ENCODE assay signal across 19 cellular contexts in the genomic region with DNA sequence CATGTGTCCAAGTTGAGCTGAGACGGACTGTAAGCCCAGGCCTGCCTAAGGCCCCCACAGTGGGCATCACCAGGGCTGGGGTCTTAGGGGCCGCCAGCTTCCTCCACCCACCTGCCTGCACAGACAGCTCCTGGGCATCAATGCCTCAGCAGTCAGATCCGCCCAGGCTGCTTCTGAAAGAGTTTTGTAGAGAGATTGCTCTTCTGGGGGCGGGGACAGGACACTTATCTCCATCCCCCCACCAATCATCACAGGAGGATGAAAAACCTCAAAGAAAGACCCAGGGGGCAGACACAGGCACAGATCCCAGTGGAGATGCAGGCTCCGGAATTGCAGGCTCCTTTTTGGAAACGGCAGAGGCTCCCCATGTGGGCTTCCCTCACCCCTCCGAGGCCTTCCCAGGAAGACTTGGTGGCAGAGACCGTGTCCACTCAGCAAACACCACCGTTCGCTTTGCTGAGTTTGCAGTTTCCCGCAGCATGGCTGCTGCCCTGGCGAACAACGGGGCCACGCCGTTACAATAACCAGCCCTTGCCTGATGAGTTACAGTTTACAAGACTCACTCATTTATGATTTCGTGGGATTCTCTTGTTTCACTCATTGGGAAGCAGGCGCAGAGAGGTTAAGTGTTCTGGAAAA.
DNase-seq lines count a peak whose midpoint lies in the region; ATAC-seq and TF ChIP-seq lines count a peak whose summit lies in the region.
"Had no signal": no experiment of that assay in that cellular context is flagged by ENCODE, and none has a peak within 500 bp of the region (broad histone marks: within the 10 kb centered on the region; RNA-seq: fewer than 3 reads in every experiment).

No MANE protein-coding gene starts in this region.

- H3K4ac ChIP-seq in neuronal stem cell (ENCODE audit: low read length) = no peak overlapping the region

- DNase-seq in A673 (ENCODE audit: low spot score) = peak; percentile 54
- DNase-seq in CD14-positive monocyte (ENCODE audit: low spot score) = peak; percentile 27
- no peak for DNase-seq in neuronal stem cell (ENCODE audit: low spot score)
- no peak for DNase-seq in activated T-helper 2 cell treated with anti-CD3 and anti-CD28 coated beads, Interferon-gamma antibody, Interleukin-2, Interleukin-4, amounts not matched to agents 10 μg/mL and 5 μg/mL and 100 μg/mL, durations not matched to agents 14 hours and 24 hours and 36 hours (ENCODE audit: low spot score)
- no peak for DNase-seq in BE2C
- DNase-seq in hippocampal formation (lab: John Stamatoyannopoulos, UW) = no peak
- DNase-seq: ACHN, DMS79, H7, MM.1S, NCI-H1048, NCI-H1417 treated with DMSO at 0.1 percent for 48 hours, NCI-H1930, NCI-H226, NCI-H510A treated with DMSO at 0.1 percent for 48 hours, NCI-H748 treated with DMSO at 0.1 percent for 48 hours, T-helper 1 cell had no signal

- no TSS peak for BruUV-seq in A673 (replicated peaks; lab: Mats Ljungman, UMichigan)

- peaks cover 30 to 44% of the 10 kb centered on the region in 2 donors for H3K36me3 Mint-ChIP-seq in CD14-positive monocyte
- no peaks in the 10 kb centered on the region for H3K36me3 Mint-ChIP-seq in activated T-helper 17 cell treated with anti-CD3 and anti-CD28 coated beads, Interleukin-2, amount 50 U/mL, for 72 hours (ENCODE audit: low read depth)
- H3K36me3 Mint-ChIP-seq in activated T-helper 2 cell treated with anti-CD3 and anti-CD28 coated beads, Interferon-gamma antibody, Interleukin-2, Interleukin-4, amounts not matched to agents 10 μg/mL and 5 μg/mL and 100 μg/mL, durations not matched to agents 14 hours and 24 hours and 36 hours (ENCODE audit: low read depth) = no peaks in the 10 kb centered on the region

- H3K18ac ChIP-seq in neuronal stem cell (ENCODE audit: low read length) = peak overlapping the region; percentile 65

- H2BK120ac ChIP-seq in neuronal stem cell (ENCODE audit: low read depth, low read length) = no peak overlapping the region

- H4K91ac ChIP-seq in neuronal stem cell (ENCODE audit: low read depth, low read length, poor library complexity) = no peak overlapping the region

- peak overlapping the region; percentile 88 for H2AK5ac ChIP-seq in neuronal stem cell (ENCODE audit: low read depth, low read length)

- no peak overlapping the region for H4K8ac ChIP-seq in neuronal stem cell (ENCODE audit: low read depth, low read length)

- no peaks in the 10 kb centered on the region for H3K9me3 Mint-ChIP-seq in CD14-positive monocyte
- no peaks in the 10 kb centered on the region for H3K9me3 Mint-ChIP-seq in activated T-helper 17 cell treated with anti-CD3 and anti-CD28 coated beads, Interleukin-2, amount 50 U/mL, for 72 hours
- no peaks in the 10 kb centered on the region for H3K9me3 Mint-ChIP-seq in activated T-helper 2 cell treated with anti-CD3 and anti-CD28 coated beads, Interferon-gamma antibody, Interleukin-2, Interleukin-4, amounts not matched to agents 10 μg/mL and 5 μg/mL and 100 μg/mL, durations not matched to agents 14 hours and 24 hours and 36 hours

- POLR2A ChIA-PET in A673 (lab: Charles Lee; ENCODE audit: low non-redundant PET) = no interaction called here

- H3K4me2 ChIP-seq in neuronal stem cell (ENCODE audit: insufficient read depth, low read length, poor library complexity, severe bottlenecking) = no peak overlapping the region

- no peak overlapping the region for H3K27ac Mint-ChIP-seq in CD14-positive monocyte
- peak overlapping the region; percentile 24 for H3K27ac Mint-ChIP-seq in activated T-helper 17 cell treated with anti-CD3 and anti-CD28 coated beads, Interleukin-2, amount 50 U/mL, for 72 hours
- no peak overlapping the region for H3K27ac Mint-ChIP-seq in activated T-helper 2 cell treated with anti-CD3 and anti-CD28 coated beads, Interferon-gamma antibody, Interleukin-2, Interleukin-4, amounts not matched to agents 10 μg/mL and 5 μg/mL and 100 μg/mL, durations not matched to agents 14 hours and 24 hours and 36 hours

- H3K27me3 Mint-ChIP-seq in CD14-positive monocyte (ENCODE audit: low read depth in 3 of 3) = peaks cover 0 to 5% (median 0%) of the 10 kb centered on the region in 3 donors
- no peaks in the 10 kb centered on the region for H3K27me3 Mint-ChIP-seq in activated T-helper 17 cell treated with anti-CD3 and anti-CD28 coated beads, Interleukin-2, amount 50 U/mL, for 72 hours
- peaks cover 2% of the 10 kb centered on the region for H3K27me3 Mint-ChIP-seq in activated T-helper 2 cell treated with anti-CD3 and anti-CD28 coated beads, Interferon-gamma antibody, Interleukin-2, Interleukin-4, amounts not matched to agents 10 μg/mL and 5 μg/mL and 100 μg/mL, durations not matched to agents 14 hours and 24 hours and 36 hours (ENCODE audit: low read depth)

- intact Hi-C loops in A673 (cut with micrococcal nuclease; ENCODE audit: unreplicated experiment) (no loop called here), CD14-positive monocyte (cut with micrococcal nuclease) (no loop called here)
- intact Hi-C loops in activated T-helper 2 cell treated with anti-CD3 and anti-CD28 coated beads, Interferon-gamma antibody, Interleukin-2, Interleukin-4, amounts not matched to agents 10 μg/mL and 5 μg/mL and 100 μg/mL, durations not matched to agents 14 hours and 24 hours and 36 hours (cut with micrococcal nuclease) = no loop called here

- no peaks in the 10 kb centered on the region for H3K36me3 ChIP-seq in A673 (ENCODE audit: insufficient read depth, low read length, poor library complexity, severe bottlenecking)
- no peaks in the 10 kb centered on the region for H3K36me3 ChIP-seq in neuronal stem cell (replicated peaks in 1 of 2; ENCODE audit: control insufficient read depth in 2 of 2, insufficient read depth in 2 of 2, low read length in 2 of 2)
- no peaks in the 10 kb centered on the region for H3K36me3 ChIP-seq in BE2C

- no peak overlapping the region for H2BK15ac ChIP-seq in neuronal stem cell (ENCODE audit: low read length)

- H2BK5ac ChIP-seq in neuronal stem cell (ENCODE audit: low read length) = no peak overlapping the region

- H3K4me1 ChIP-seq in A673 (ENCODE audit: insufficient read depth, low read length, poor library complexity, severe bottlenecking) (peaks cover 23% of the 10 kb centered on the region), neuronal stem cell (ENCODE audit: control insufficient read depth in 2 of 2, insufficient read depth in 1 of 2, low read depth in 1 of 2, low read length in 2 of 2) (peaks cover 0 to 16% of the 10 kb centered on the region in 2 donors), BE2C (no peaks in the 10 kb centered on the region)

- no peak overlapping the region for H3K9ac ChIP-seq in neuronal stem cell (ENCODE audit: low read depth, low read length, poor library complexity)

- ATAC-seq in activated T-helper 17 cell treated with anti-CD3 and anti-CD28 coated beads, Interleukin-2, amount 50 U/mL, for 72 hours (replicated peaks) = no peak

- no peaks in the 10 kb centered on the region for H3K27me3 ChIP-seq in A673 (replicated peaks; ENCODE audit: insufficient read depth, low read depth, low read length, poor library complexity)
- peaks cover 0 to 6% (median 0%) of the 10 kb centered on the region in 3 experiments for H3K27me3 ChIP-seq in neuronal stem cell (ENCODE audit: control insufficient read depth in 3 of 3, insufficient read depth in 3 of 3, low read depth in 1 of 3, low read length in 3 of 3)
- H3K27me3 ChIP-seq in BE2C = no peaks in the 10 kb centered on the region

- no peak overlapping the region for H3K14ac ChIP-seq in neuronal stem cell (ENCODE audit: low read length)

- H2BK12ac ChIP-seq in neuronal stem cell (ENCODE audit: low read length) = no peak overlapping the region

- CTCF ChIA-PET in A673 (lab: Charles Lee) = no interaction called here

- H3K4me3 ChIP-seq in A673 (ENCODE audit: low read depth, low read length, poor library complexity, severe bottlenecking) = no peak overlapping the region
- H3K4me3 ChIP-seq in neuronal stem cell (ENCODE audit: low read length in 2 of 2) = no peak overlapping the region
- H3K4me3 ChIP-seq in BE2C (ENCODE audit: low read depth, low read length) = no peak overlapping the region

- peaks cover 5% of the 10 kb centered on the region for H3K4me1 Mint-ChIP-seq in CD14-positive monocyte
- peaks cover 15% of the 10 kb centered on the region for H3K4me1 Mint-ChIP-seq in activated T-helper 17 cell treated with anti-CD3 and anti-CD28 coated beads, Interleukin-2, amount 50 U/mL, for 72 hours
- H3K4me1 Mint-ChIP-seq in activated T-helper 2 cell treated with anti-CD3 and anti-CD28 coated beads, Interferon-gamma antibody, Interleukin-2, Interleukin-4, amounts not matched to agents 10 μg/mL and 5 μg/mL and 100 μg/mL, durations not matched to agents 14 hours and 24 hours and 36 hours (ENCODE audit: low read depth) = peaks cover 15% of the 10 kb centered on the region

- no peak overlapping the region for H2AFZ ChIP-seq in neuronal stem cell (ENCODE audit: low read length)

- H3K9me3 ChIP-seq in A673 (ENCODE audit: low read depth, low read length, poor library complexity, severe bottlenecking) = no peaks in the 10 kb centered on the region
- H3K9me3 ChIP-seq in neuronal stem cell (replicated peaks in 1 of 2; ENCODE audit: control insufficient read depth in 2 of 2, insufficient read depth in 1 of 2, low read depth in 1 of 2, low read length in 2 of 2) = no peaks in the 10 kb centered on the region
- H3K9me3 ChIP-seq in BE2C = no peaks in the 10 kb centered on the region

- H3K4me3 Mint-ChIP-seq in CD14-positive monocyte = no peak overlapping the region
- no peak overlapping the region for H3K4me3 Mint-ChIP-seq in activated T-helper 17 cell treated with anti-CD3 and anti-CD28 coated beads, Interleukin-2, amount 50 U/mL, for 72 hours
- H3K4me3 Mint-ChIP-seq in activated T-helper 2 cell treated with anti-CD3 and anti-CD28 coated beads, Interferon-gamma antibody, Interleukin-2, Interleukin-4, amounts not matched to agents 10 μg/mL and 5 μg/mL and 100 μg/mL, durations not matched to agents 14 hours and 24 hours and 36 hours (ENCODE audit: low read depth) = no peak overlapping the region

- no CpG with 5 or more reads among the region's 17 CpGs for WGBS in neuronal stem cell (ENCODE audit: extremely low coverage in 2 of 2, insufficient read length in 2 of 2, insufficient replicate concordance in 1 of 2), 2 donors

- H3K23ac ChIP-seq in neuronal stem cell (ENCODE audit: low read depth, low read length, poor library complexity) = no peak overlapping the region

- TF ChIP-seq CTCF in A673 (conservative IDR thresholded peaks at IDR 0.05; ENCODE audit: low read depth, low read length) = no peak
- TF ChIP-seq CTCF in CD14-positive monocyte (IDR thresholded peaks at IDR 0.05) = no peak
- no peak for TF ChIP-seq CTCF in BE2C (IDR thresholded peaks at IDR 0.05; ENCODE audit: low read depth, low read length)

- no peaks in the 10 kb centered on the region for H3K79me1 ChIP-seq in neuronal stem cell (ENCODE audit: low read depth, low read length)

- H3K27ac ChIP-seq in A673 (ENCODE audit: low read depth, low read length, poor library complexity, severe bottlenecking) (no peak overlapping the region), neuronal stem cell (replicated peaks; ENCODE audit: low read length) (no peak overlapping the region)
- H3K27ac ChIP-seq: RWPE1 had no signal

Comparison
In these comparisons a context has a peak if more than half of its experiments do, and no peak if none do; other contexts are left out.
1. DNase-seq: peak in A673 (single experiment) and CD14-positive monocyte (single experiment); none in neuronal stem cell (single experiment), activated T-helper 2 cell treated with anti-CD3 and anti-CD28 coated beads, Interferon-gamma antibody, Interleukin-2, Interleukin-4, amounts not matched to agents 10 μg/mL and 5 μg/mL and 100 μg/mL, durations not matched to agents 14 hours and 24 hours and 36 hours (single experiment), BE2C (single experiment) and hippocampal formation (0 of 2).